8 cellular contexts compared by ENCODE assay signal in the genomic region with DNA sequence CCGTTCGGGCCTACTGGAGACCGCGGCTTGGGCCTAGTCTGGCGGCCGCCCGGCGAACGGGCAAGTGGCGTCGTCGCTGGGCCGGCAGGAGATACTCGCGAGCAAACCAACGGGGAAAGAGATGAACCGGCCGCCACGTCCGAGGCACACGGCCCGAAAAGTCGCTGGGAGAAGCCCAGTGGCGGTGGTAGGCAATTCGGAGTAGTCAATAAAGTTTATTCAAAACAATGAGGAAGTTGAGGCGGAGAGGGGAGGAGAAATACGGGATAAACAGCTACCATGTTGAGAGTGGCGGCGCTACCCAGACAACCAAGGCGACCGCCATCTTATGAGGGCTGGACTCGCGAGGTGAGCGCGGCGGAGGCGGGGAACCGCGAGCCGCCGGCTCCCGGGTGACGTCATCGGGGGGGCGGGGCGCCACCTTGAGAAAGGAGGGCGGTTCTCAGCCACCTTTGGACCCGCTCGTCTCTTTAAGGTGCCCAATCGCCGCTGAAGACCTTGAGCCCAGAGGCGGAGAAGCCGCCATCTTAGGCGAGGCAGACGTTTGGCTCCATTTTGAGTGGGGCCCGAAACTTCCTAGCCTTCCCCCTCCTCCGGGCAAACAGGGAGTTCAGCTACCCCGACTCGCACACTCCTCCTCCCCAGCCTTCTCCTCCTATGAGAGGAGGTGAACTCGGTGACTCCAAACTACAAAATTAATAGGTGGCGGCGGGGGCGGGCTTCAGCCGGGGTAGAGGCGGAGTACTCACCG. TPM values are rescaled to one million over a fixed set of nuclear protein-coding genes. Genes with fewer than 3 reads are reported as not detected.
DNase-seq lines count a peak whose midpoint lies in the region; TF ChIP-seq lines count a peak whose summit lies in the region.

A gene (minus strand): TSS at position 348 of the 751 bp plus-strand sequence. CDS start 1,745 bp downstream, outside the sequence.

- H3K9me3 Mint-ChIP-seq in HFFc6 (no peaks in the 10 kb centered on the region), neural crest cell (no peaks in the 10 kb centered on the region)

- TF ChIP-seq EP300 in stomach (IDR thresholded peaks at IDR 0.05), result no peak

- no peaks in the 10 kb centered on the region; the same call in 1 of the 2 replicates for H3K27me3 Mint-ChIP-seq in HFFc6 (ENCODE audit: insufficient read depth)
- no peaks in the 10 kb centered on the region for H3K27me3 Mint-ChIP-seq in neural crest cell (ENCODE audit: low read depth)

- peak within 1 kb of the TSS; percentile 78 to 79 for H3K4me3 ChIP-seq in foreskin fibroblast (ENCODE audit: low read depth in 1 of 2, low read length in 2 of 2)
- H3K4me3 ChIP-seq in stomach, result peak within 1 kb of the TSS; percentile 56 to 72 (median 67)

- H3K9me3 ChIP-seq in stomach, result no peaks in the 10 kb centered on the region

- H3K27ac Mint-ChIP-seq in HFFc6, result peak within 1 kb of the TSS; percentile 99
- H3K27ac Mint-ChIP-seq in neural crest cell (ENCODE audit: unreplicated experiment), result peak within 1 kb of the TSS; percentile 99

- H3K36me3 ChIP-seq in stomach, result peaks cover 0 to 25% (median 23%) of the 10 kb centered on the region in 4 donors

- peaks cover 16% of the 10 kb centered on the region for H3K4me1 Mint-ChIP-seq in HFFc6 (ENCODE audit: low read depth)
- peaks cover 27% of the 10 kb centered on the region for H3K4me1 Mint-ChIP-seq in neural crest cell

- intact Hi-C loops in stomach (cut with DNase I; ENCODE audit: low total_unique reads), result no loop called here

- TF ChIP-seq POLR2A in stomach (IDR thresholded peaks at IDR 0.05), result no peak

- peak; percentile 14; the same call in 1 of the 2 replicates for TF ChIP-seq CTCF in HFFc6 (IDR thresholded peaks at IDR 0.05)
- TF ChIP-seq CTCF in foreskin fibroblast (IDR thresholded peaks at IDR 0.05; ENCODE audit: low read depth, low read length), result no peak
- peak; percentile 10 for TF ChIP-seq CTCF in neural crest cell (conservative IDR thresholded peaks at IDR 0.05)
- no peak for TF ChIP-seq CTCF in stomach (IDR thresholded peaks at IDR 0.05)

- H3K4me3 Mint-ChIP-seq in HFFc6, result peak within 1 kb of the TSS; percentile 99
- H3K4me3 Mint-ChIP-seq in neural crest cell, result peak within 1 kb of the TSS; percentile 99

- H3K4me1 ChIP-seq in stomach, result peaks cover 0 to 20% (median 5%) of the 10 kb centered on the region in 4 donors

- peak within 1 kb of the TSS; percentile 91 to 95 (median 93) for H3K27ac ChIP-seq in stomach

- DNase-seq in GF-D8 (lab: John Stamatoyannopoulos, UW), result peak; percentile 85
- peak; percentile 93 for DNase-seq in HFFc6
- peak; percentile 96 for DNase-seq in NAMALWA (ENCODE audit: low spot score)
- peak; percentile 92 for DNase-seq in SK-N-DZ (ENCODE audit: low spot score)
- peak; percentile 94 for DNase-seq in activated naive CD4-positive, alpha-beta T cell treated with Interleukin-2 at 50 U/mL for 16 hours
- peak; percentile 89 to 96 for DNase-seq in foreskin fibroblast
- DNase-seq in neural crest cell (ENCODE audit: low read depth, low spot score), result peak; percentile 80
- peak; percentile 96 for DNase-seq in stomach

- H3K36me3 Mint-ChIP-seq in HFFc6 (ENCODE audit: low read depth) (no peaks in the 10 kb centered on the region), neural crest cell (ENCODE audit: low read depth) (peaks cover 3% of the 10 kb centered on the region)

- H3K27me3 ChIP-seq in stomach, result no peaks in the 10 kb centered on the region

- 1 to 58% (median 12%) methylated on average over 19 to 66 of the region's 66 CpGs for WGBS in stomach, 5 donors

RNA-seq across cellular contexts. Expression of the gene that starts here (rescaled TPM):
- total RNA-seq in HFFc6 (2021; fragmentation: NEBNext Ultra II Directional; extraction: Animal tissue kit (Norgen Biotek cat#: 25700)), result 10 to 100 TPM; 12.1 to 15.2 (median 14.2) TPM
- polyA plus RNA-seq in SK-N-DZ (2014; cell fraction: cytosol; rRNA removed), result 13.9 and 18.2 TPM in 2 replicates
- polyA plus RNA-seq in SK-N-DZ (2014; cell fraction: nucleus; rRNA removed), result 12.8 and 64.0 TPM in 2 replicates
- total RNA-seq in neural crest cell, result 38.1 and 38.3 TPM in 2 replicates
- total RNA-seq in stomach, result 10 to 100 TPM; 13.6 to 65.2 (median 37.6) TPM
- 1 to 10 TPM; 3.4 to 6.0 (median 4.9) TPM for polyA plus RNA-seq in stomach

Comparison
In these comparisons a context has a peak if more than half of its experiments do, and no peak if none do; other contexts are left out.
1. Peak in every context shown above with its lines: DNase-seq, H3K4me3 ChIP-seq and H3K27ac ChIP-seq.
2. CTCF ChIP-seq: peak in HFFc6 (single experiment) and neural crest cell (single experiment); none in foreskin fibroblast (single experiment) and stomach (0 of 7).